In genomic region chr11:44954051-44954906, GRCh38 we compare ENCODE assay signal across 13 cellular contexts. TPM values are rescaled to one million over a fixed set of nuclear protein-coding genes. Genes with fewer than 3 reads are reported as not detected.
A peak's percentile ranks its signal among the peaks of the same experiment; 100 is the strongest.
DNase-seq lines count a peak whose midpoint lies in the region; ATAC-seq and TF ChIP-seq lines count a peak whose summit lies in the region.
"Had no signal": no experiment of that assay in that cellular context is flagged by ENCODE, and none has a peak within 500 bp of the region (broad histone marks: within the 10 kb centered on the region; RNA-seq: fewer than 3 reads in every experiment).

No MANE protein-coding gene starts in this region.

- ATAC-seq in IMR-90 (ENCODE audit: low read depth): no peak

- H3K23ac ChIP-seq in IMR-90 (ENCODE audit: low read depth, low read length): peak overlapping the region; percentile 35; the same call in 1 of the 2 replicates

- CTCF ChIA-PET in IMR-90 (lab: Yijun Ruan, JAX): interaction anchor here (1.2 kb wide), 1 partner anchor 148 kb away, joined by 7 read pairs; no protein-coding TSS in a partner anchor

- intact Hi-C loops in IMR-90 (cut with micrococcal nuclease): no loop called here
- intact Hi-C loops in colonic mucosa (cut with DNase I): no loop called here
- intact Hi-C loops in activated T-helper 1 cell treated with anti-CD3 and anti-CD28 coated beads, Interleukin-12 subunit alpha, Interleukin-12 subunit beta, Interleukin-2, Interleukin-4 antibody, amounts not matched to agents 30 ng/mL and 10 ng/mL and 1 ng/mL, durations not matched to agents 14 hours and 24 hours and 36 hours (cut with micrococcal nuclease): loop anchor here (10.0 kb wide), 1 partner anchor 859 kb away; the partner anchor contains the start of gene EXT2

- H2AK5ac ChIP-seq in IMR-90 (ENCODE audit: low read depth, low read length): peak overlapping the region; percentile 47; the same call in 1 of the 2 replicates

- no peak for TF ChIP-seq RAD21 in IMR-90 (IDR thresholded peaks at IDR 0.05; ENCODE audit: low read length)

- peaks cover 0 to 3% of the 10 kb centered on the region in 2 experiments; a peak in 1 of 4 replicates for H3K79me1 ChIP-seq in IMR-90 (ENCODE audit: low read depth in 1 of 2, low read length in 2 of 2)

- peak overlapping the region; percentile 47 for H4K5ac ChIP-seq in IMR-90 (ENCODE audit: low read depth, low read length)

- H3K36me3 ChIP-seq in IMR-90 (ENCODE audit: control insufficient read depth, insufficient read depth, low read length): no peaks in the 10 kb centered on the region
- H3K36me3 ChIP-seq in colonic mucosa: no peaks in the 10 kb centered on the region
- H3K36me3 ChIP-seq: HAP-1 had no signal

- H3K4ac ChIP-seq in IMR-90 (ENCODE audit: low read depth, low read length): peak overlapping the region; percentile 63

- no TSS peak for BruUV-seq in IMR-90 (replicated peaks; lab: Mats Ljungman, UMichigan)

- H3K4me2 ChIP-seq in IMR-90 (ENCODE audit: low read depth, low read length): no peak overlapping the region; the same call in 1 of the 2 replicates

- H3K27ac ChIP-seq in IMR-90 (ENCODE audit: insufficient read depth, low read length) (peak overlapping the region; percentile 68), colonic mucosa (peak overlapping the region; percentile 60), skin epidermis (peak overlapping the region in 12 of 21 experiments; percentile 14 to 72 (median 34))

- POLR2A ChIA-PET in IMR-90 (lab: Charles Lee; ENCODE audit: unreplicated experiment): no interaction called here

- in situ Hi-C loops in IMR-90 (cut with MboI; ENCODE audit: low sequenced_read_pairs): no loop called here

- peak overlapping the region; percentile 82 for H2AFZ ChIP-seq in IMR-90 (replicated peaks; ENCODE audit: low read length, poor library complexity)

- H2BK15ac ChIP-seq in IMR-90 (ENCODE audit: low read depth, low read length): peak overlapping the region; percentile 79; the same call in 2 of the 3 replicates

- peak overlapping the region; percentile 87 for H2BK20ac ChIP-seq in IMR-90 (ENCODE audit: low read depth, low read length)

- H3K9ac ChIP-seq in IMR-90 (ENCODE audit: low read depth, low read length) (peak overlapping the region; percentile 3; the same call in 1 of the 2 replicates), colonic mucosa (ENCODE audit: low read depth in 2 of 2, low read length in 2 of 2) (peak overlapping the region in 1 of 2 donors; percentile 36)

- H4K20me1 ChIP-seq in IMR-90 (ENCODE audit: insufficient read depth, low read length): no peaks in the 10 kb centered on the region

- no peak for TF ChIP-seq POLR2A in IMR-90 (IDR thresholded peaks at IDR 0.05; ENCODE audit: low read depth, low read length)

- H2BK5ac ChIP-seq in IMR-90 (ENCODE audit: low read depth, low read length, poor library complexity, severe bottlenecking): no peak overlapping the region

- H3K9me3 Mint-ChIP-seq in activated T-helper 1 cell treated with anti-CD3 and anti-CD28 coated beads, Interleukin-12 subunit alpha, Interleukin-12 subunit beta, Interleukin-2, Interleukin-4 antibody, amounts not matched to agents 30 ng/mL and 10 ng/mL and 1 ng/mL, durations not matched to agents 14 hours and 24 hours and 36 hours: no peaks in the 10 kb centered on the region
- H3K9me3 Mint-ChIP-seq: activated naive CD4-positive, alpha-beta T cell treated with anti-CD3 and anti-CD28 coated beads, Interleukin-2, amount 10 ng/mL, durations not matched to agents 7 days and 5 days had no signal

- H3K9me3 ChIP-seq in IMR-90 (ENCODE audit: control insufficient read depth, insufficient read depth, low read length) (no peaks in the 10 kb centered on the region), colonic mucosa (no peaks in the 10 kb centered on the region)
- H3K9me3 ChIP-seq: HAP-1 had no signal

- peaks cover 8% of the 10 kb centered on the region for H3K9me1 ChIP-seq in IMR-90 (ENCODE audit: insufficient read depth, low read length)

- peak overlapping the region; percentile 73 for H3K14ac ChIP-seq in IMR-90 (replicated peaks; ENCODE audit: low read depth, low read length)

- peaks cover 16% of the 10 kb centered on the region; the same call in 1 of the 2 replicates for H3K27me3 ChIP-seq in IMR-90 (ENCODE audit: control insufficient read depth, insufficient read depth, low read length)
- no peaks in the 10 kb centered on the region for H3K27me3 ChIP-seq in colonic mucosa

- H3K27ac Mint-ChIP-seq in activated T-helper 1 cell treated with anti-CD3 and anti-CD28 coated beads, Interleukin-12 subunit alpha, Interleukin-12 subunit beta, Interleukin-2, Interleukin-4 antibody, amounts not matched to agents 30 ng/mL and 10 ng/mL and 1 ng/mL, durations not matched to agents 14 hours and 24 hours and 36 hours: no peak overlapping the region
- H3K27ac Mint-ChIP-seq: activated naive CD4-positive, alpha-beta T cell treated with anti-CD3 and anti-CD28 coated beads, Interleukin-2, amount 10 ng/mL, durations not matched to agents 7 days and 5 days had no signal

- H3K56ac ChIP-seq in IMR-90 (ENCODE audit: extremely low read depth, insufficient read depth, low read length): no peak overlapping the region; the same call in 1 of the 2 replicates

- peak overlapping the region; percentile 84 for H2BK120ac ChIP-seq in IMR-90 (ENCODE audit: low read depth, low read length)

- peaks cover 9% of the 10 kb centered on the region for H3K27me3 Mint-ChIP-seq in activated T-helper 1 cell treated with anti-CD3 and anti-CD28 coated beads, Interleukin-12 subunit alpha, Interleukin-12 subunit beta, Interleukin-2, Interleukin-4 antibody, amounts not matched to agents 30 ng/mL and 10 ng/mL and 1 ng/mL, durations not matched to agents 14 hours and 24 hours and 36 hours (ENCODE audit: insufficient read depth)

- dilution Hi-C loops in IMR-90 (cut with HindIII; ENCODE audit: low sequenced_read_pairs, unreplicated experiment): no loop called here

- H3K4me1 ChIP-seq in IMR-90 (ENCODE audit: control insufficient read depth, insufficient read depth, low read length): peaks cover 9% of the 10 kb centered on the region
- H3K4me1 ChIP-seq in colonic mucosa: peaks cover 18% of the 10 kb centered on the region

- TF ChIP-seq CTCF in IMR-90 (conservative IDR thresholded peaks at IDR 0.05; ENCODE audit: low read depth, low read length) (no peak), colonic mucosa (IDR thresholded peaks at IDR 0.05) (no peak)

- DNase-seq in NCI-H2107 treated with DMSO at 0.1 percent for 48 hours (lab: John Stamatoyannopoulos, UW; ENCODE audit: unreplicated experiment) (peak; percentile 56), NCI-H2107 (lab: John Stamatoyannopoulos, UW) (no peak), IMR-90 (no peak), colonic mucosa (no peak), NCI-H146 treated with DMSO at 0.1 percent for 48 hours (lab: John Stamatoyannopoulos, UW; ENCODE audit: unreplicated experiment) (no peak), HPDE6-E6E7 (ENCODE audit: extremely low spot score) (no peak)
- DNase-seq in activated T-helper 1 cell treated with anti-CD3 and anti-CD28 coated beads, Interleukin-12 subunit alpha, Interleukin-12 subunit beta, Interleukin-2, Interleukin-4 antibody, amounts not matched to agents 30 ng/mL and 10 ng/mL and 1 ng/mL, durations not matched to agents 14 hours and 24 hours and 36 hours (ENCODE audit: low spot score): no peak
- DNase-seq: activated naive CD4-positive, alpha-beta T cell treated with anti-CD3 and anti-CD28 coated beads, Interleukin-2, amount 10 ng/mL, durations not matched to agents 7 days and 5 days; central memory CD4-positive, alpha-beta T cell; COR-L47; SIG-M5 had no signal

- no peaks in the 10 kb centered on the region for H3K36me3 Mint-ChIP-seq in activated T-helper 1 cell treated with anti-CD3 and anti-CD28 coated beads, Interleukin-12 subunit alpha, Interleukin-12 subunit beta, Interleukin-2, Interleukin-4 antibody, amounts not matched to agents 30 ng/mL and 10 ng/mL and 1 ng/mL, durations not matched to agents 14 hours and 24 hours and 36 hours (ENCODE audit: low read depth)
- H3K36me3 Mint-ChIP-seq: activated naive CD4-positive, alpha-beta T cell treated with anti-CD3 and anti-CD28 coated beads, Interleukin-2, amount 10 ng/mL, durations not matched to agents 7 days and 5 days had no signal

- peaks cover 14% of the 10 kb centered on the region for H3K4me1 Mint-ChIP-seq in activated T-helper 1 cell treated with anti-CD3 and anti-CD28 coated beads, Interleukin-12 subunit alpha, Interleukin-12 subunit beta, Interleukin-2, Interleukin-4 antibody, amounts not matched to agents 30 ng/mL and 10 ng/mL and 1 ng/mL, durations not matched to agents 14 hours and 24 hours and 36 hours (ENCODE audit: low read depth)

- 74% methylated on average over 6 of the region's 12 CpGs; no CpG with 5 or more reads in 1 of the 2 experiments for WGBS in IMR-90 (ENCODE audit: extremely low coverage in 2 of 2, insufficient read length in 1 of 2), 2 experiments

- peak overlapping the region; percentile 48; the same call in 1 of the 2 replicates for H4K91ac ChIP-seq in IMR-90 (ENCODE audit: insufficient read depth, low read depth, low read length)

- peak overlapping the region; percentile 36 to 89; a peak in 3 of 4 replicates for H4K8ac ChIP-seq in IMR-90 (ENCODE audit: low read depth in 2 of 2, low read length in 2 of 2)

- H2AK9ac ChIP-seq in IMR-90 (replicated peaks; ENCODE audit: low read depth, low read length, poor library complexity): peak overlapping the region; percentile 84

- no peak overlapping the region for H3K4me3 Mint-ChIP-seq in activated T-helper 1 cell treated with anti-CD3 and anti-CD28 coated beads, Interleukin-12 subunit alpha, Interleukin-12 subunit beta, Interleukin-2, Interleukin-4 antibody, amounts not matched to agents 30 ng/mL and 10 ng/mL and 1 ng/mL, durations not matched to agents 14 hours and 24 hours and 36 hours
- H3K4me3 Mint-ChIP-seq: activated naive CD4-positive, alpha-beta T cell treated with anti-CD3 and anti-CD28 coated beads, Interleukin-2, amount 10 ng/mL, durations not matched to agents 7 days and 5 days had no signal

- H3K4me3 ChIP-seq in IMR-90 (ENCODE audit: insufficient read depth, low read depth, low read length): no peak overlapping the region
- no peak overlapping the region for H3K4me3 ChIP-seq in colonic mucosa
- no peak overlapping the region for H3K4me3 ChIP-seq in skin epidermis
- H3K4me3 ChIP-seq: HAP-1 had no signal

- peak overlapping the region; percentile 18; the same call in 1 of the 2 replicates for H3K18ac ChIP-seq in IMR-90 (ENCODE audit: low read depth, low read length)

TF ChIP-seq in IMR-90, 13 proteins besides CTCF, POLR2A, EP300 and RAD21 (continues in another document):
- TF ChIP-seq RFX5 (IDR thresholded peaks at IDR 0.05; ENCODE audit: low read depth, low read length): no peak
- TF ChIP-seq BHLHE40 (IDR thresholded peaks at IDR 0.05; ENCODE audit: low read depth, low read length): no peak
- no peak for TF ChIP-seq FOS (IDR thresholded peaks at IDR 0.05; ENCODE audit: low read depth, low read length)

RNA-seq across cellular contexts. Expression of gene TP53I11, which starts 3.6 kb away (rescaled TPM):
- total RNA-seq in IMR-90 (2012; rRNA removed) (3.9 TPM in 2 replicates), colonic mucosa (100 to 1,000 TPM; 103 to 158 TPM)
- polyA plus RNA-seq in IMR-90 (2012; rRNA removed): 18.4 and 22.0 TPM in 2 replicates
- polyA plus RNA-seq in IMR-90 (2012; cell fraction: cytosol; rRNA removed): 11.2 and 20.9 TPM in 2 replicates
- 20.9 and 25.0 TPM in 2 replicates for polyA plus RNA-seq in IMR-90 (2012; cell fraction: nucleus; rRNA removed; ENCODE audit: low replicate concordance)
- 5.7 TPM in 2 replicates for total RNA-seq in activated T-helper 1 cell treated with anti-CD3 and anti-CD28 coated beads, Interleukin-12 subunit alpha, Interleukin-12 subunit beta, Interleukin-2, Interleukin-4 antibody, amounts not matched to agents 30 ng/mL and 10 ng/mL and 1 ng/mL, durations not matched to agents 14 hours and 24 hours and 36 hours

Comparison
In these comparisons a context has a peak if more than half of its experiments do, and no peak if none do; other contexts are left out.
1. RNA of gene TP53I11, which starts 3.6 kb away (total RNA-seq): 103 to 158 TPM in colonic mucosa; 5.7 TPM in activated T-helper 1 cell treated with anti-CD3 and anti-CD28 coated beads, Interleukin-12 subunit alpha, Interleukin-12 subunit beta, Interleukin-2, Interleukin-4 antibody, amounts not matched to agents 30 ng/mL and 10 ng/mL and 1 ng/mL, durations not matched to agents 14 hours and 24 hours and 36 hours and 3.9 TPM in IMR-90; every median in the first group is over 10 times any median in the second.
2. Peak in every context shown above with its lines, with median percentiles within 50 percentile points of each other: H3K27ac ChIP-seq.